22 cellular contexts compared by ENCODE assay signal in genomic region chrX:16005899-16006298, GRCh38.
A peak's percentile ranks its signal among the peaks of the same experiment; 100 is the strongest.
DNase-seq lines count a peak whose midpoint lies in the region; ATAC-seq and TF ChIP-seq lines count a peak whose summit lies in the region.
"Had no signal": no experiment of that assay in that cellular context is flagged by ENCODE, and none has a peak within 500 bp of the region (broad histone marks: within the 10 kb centered on the region; RNA-seq: fewer than 3 reads in every experiment).

No MANE protein-coding gene starts in this region.

- DNase-seq in GM03348 (ENCODE audit: low spot score) = peak; percentile 40
- peak; percentile 69 for DNase-seq in fibroblast of peridontal ligament (ENCODE audit: extremely low read depth)
- DNase-seq in Right ventricle myocardium inferior (ENCODE audit: missing footprints) = no peak
- DNase-seq in T-helper 2 cell treated with Interferon-gamma antibody and Interleukin-4, amounts not matched to agents 5 μg/mL and 100 μg/mL, for 36 hours (ENCODE audit: low spot score) = no peak
- DNase-seq in SIG-M5 treated with dmso at 0.1 percent for 504 hours (lab: John Stamatoyannopoulos, UW; ENCODE audit: unreplicated experiment) = no peak
- DNase-seq: BE2C; CD8-positive, alpha-beta memory T cell; DMS79 treated with DMSO at 0.1 percent for 48 hours; MM.1S; NCI-H2029; NCI-H446 treated with DMSO at 0.1 percent for 48 hours; NCI-H526; NCI-H82; NK-92 treated with Interleukin-12 subunit alpha and Interleukin-12 subunit beta, amount 100 ng/mL, for 24 hours; PC-3; Right ventricle myocardium superior had no signal

- intact Hi-C loops in Right ventricle myocardium inferior (cut with DNase I) = no loop called here

- no peaks in the 10 kb centered on the region for H3K4me1 Mint-ChIP-seq in T-helper 2 cell treated with Interferon-gamma antibody and Interleukin-4, amounts not matched to agents 5 μg/mL and 100 μg/mL, for 36 hours (ENCODE audit: low read depth)
- H3K4me1 Mint-ChIP-seq: CD8-positive, alpha-beta memory T cell; IgD-negative memory B cell had no signal

- H3K27ac Mint-ChIP-seq in T-helper 2 cell treated with Interferon-gamma antibody and Interleukin-4, amounts not matched to agents 5 μg/mL and 100 μg/mL, for 36 hours = no peak overlapping the region
- H3K27ac Mint-ChIP-seq: IgD-negative memory B cell had no signal

- no peak overlapping the region for H3K4me3 Mint-ChIP-seq in T-helper 2 cell treated with Interferon-gamma antibody and Interleukin-4, amounts not matched to agents 5 μg/mL and 100 μg/mL, for 36 hours
- H3K4me3 Mint-ChIP-seq: CD14-positive monocyte; CD8-positive, alpha-beta memory T cell; IgD-negative memory B cell had no signal

- ATAC-seq in SK-N-SH treated with all-trans-retinoic acid at 6 μM for 48 hours = peak; percentile 70
- no peak for ATAC-seq in Right ventricle myocardium inferior
- no peak for ATAC-seq in GM19463 (IDR thresholded peaks at IDR 0.05; ENCODE audit: unreplicated experiment)
- ATAC-seq: A549, HCT116, PC-3 had no signal

- no peaks in the 10 kb centered on the region for H3K36me3 Mint-ChIP-seq in T-helper 2 cell treated with Interferon-gamma antibody and Interleukin-4, amounts not matched to agents 5 μg/mL and 100 μg/mL, for 36 hours (ENCODE audit: low read depth)

- peaks cover 5% of the 10 kb centered on the region for H3K27me3 Mint-ChIP-seq in T-helper 2 cell treated with Interferon-gamma antibody and Interleukin-4, amounts not matched to agents 5 μg/mL and 100 μg/mL, for 36 hours (ENCODE audit: low read depth)

- H3K9me3 Mint-ChIP-seq in T-helper 2 cell treated with Interferon-gamma antibody and Interleukin-4, amounts not matched to agents 5 μg/mL and 100 μg/mL, for 36 hours = no peaks in the 10 kb centered on the region
- H3K9me3 Mint-ChIP-seq: CD8-positive, alpha-beta memory T cell; IgD-negative memory B cell had no signal

TF ChIP-seq in SK-N-SH treated with all-trans-retinoic acid at 6 μM for 48 hours, 23 proteins besides CTCF, POLR2A, EP300 and RAD21:
- no peak for TF ChIP-seq RARB (CRISPR knock-in tag; IDR thresholded peaks at IDR 0.05)

Comparison
In these comparisons a context has a peak if more than half of its experiments do, and no peak if none do; other contexts are left out.
1. DNase-seq: peak in GM03348 (single experiment) and fibroblast of peridontal ligament (single experiment); none in Right ventricle myocardium inferior (single experiment), T-helper 2 cell treated with Interferon-gamma antibody and Interleukin-4, amounts not matched to agents 5 μg/mL and 100 μg/mL, for 36 hours (single experiment) and SIG-M5 treated with dmso at 0.1 percent for 504 hours (single experiment).